15 cellular contexts compared by ENCODE assay signal in the genomic region with DNA sequence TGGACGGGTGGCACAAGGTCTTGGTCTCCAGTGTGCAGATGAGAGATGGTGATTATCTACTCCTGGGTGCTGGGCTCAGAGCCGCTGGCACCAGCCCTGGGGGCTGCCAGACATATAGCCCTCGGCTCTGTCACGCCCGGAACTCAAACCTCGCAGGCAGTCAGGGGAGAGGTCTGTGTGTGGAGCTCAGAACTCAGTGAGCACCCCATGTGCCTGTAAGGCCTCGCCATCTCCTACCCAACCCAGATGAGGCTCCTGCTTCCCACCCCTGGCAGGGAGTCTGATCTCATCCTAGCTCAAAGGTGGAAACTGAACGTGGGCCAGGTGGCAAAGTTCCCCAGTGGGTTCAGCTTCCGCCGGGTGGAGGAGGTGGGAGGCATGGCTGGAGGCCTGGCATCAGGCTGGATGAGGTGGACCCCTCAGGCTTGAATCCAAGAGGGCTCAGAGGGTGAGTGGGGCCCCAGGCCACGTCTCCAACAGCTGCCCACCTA. TPM values are rescaled to one million over a fixed set of nuclear protein-coding genes. Genes with fewer than 3 reads are reported as not detected.
"Had no signal": no experiment of that assay in that cellular context is flagged by ENCODE, and none has a peak within 500 bp of the region (broad histone marks: within the 10 kb centered on the region; RNA-seq: fewer than 3 reads in every experiment).

No MANE protein-coding gene starts in this region.

- H3K27ac ChIP-seq: esophagus squamous epithelium had no signal

- H3K36me3 ChIP-seq: esophagus squamous epithelium had no signal

- H3K27ac Mint-ChIP-seq: activated CD8-positive, alpha-beta memory T cell treated with anti-CD3 and anti-CD28 coated beads, Interleukin-2, amount 10 ng/mL, durations not matched to agents 7 days and 5 days; activated naive CD4-positive, alpha-beta T cell treated with anti-CD3 and anti-CD28 coated beads, Interleukin-2, amount 50 U/mL, for 24 hours; activated T-cell treated with anti-CD3 and anti-CD28 coated beads, Interleukin-2, amount 50 U/mL, for 24 hours; stimulated activated naive B cell treated with anti-CD40 and anti-IgM and Interleukin-4, amounts not matched to agents 10 μg/mL and 1 μg/mL and 100 μg/mL, for 72 hours had no signal

- H3K4me3 Mint-ChIP-seq: activated CD8-positive, alpha-beta memory T cell treated with anti-CD3 and anti-CD28 coated beads, Interleukin-2, amount 10 ng/mL, durations not matched to agents 7 days and 5 days; activated naive CD4-positive, alpha-beta T cell treated with anti-CD3 and anti-CD28 coated beads, Interleukin-2, amount 50 U/mL, for 24 hours; activated T-cell treated with anti-CD3 and anti-CD28 coated beads, Interleukin-2, amount 50 U/mL, for 24 hours; neural crest cell; stimulated activated naive B cell treated with anti-CD40 and anti-IgM and Interleukin-4, amounts not matched to agents 10 μg/mL and 1 μg/mL and 100 μg/mL, for 72 hours had no signal

- ATAC-seq: activated CD8-positive, alpha-beta memory T cell treated with anti-CD3 and anti-CD28 coated beads, Interleukin-2, amount 10 ng/mL, durations not matched to agents 7 days and 5 days; left lobe of liver had no signal

- H3K9me3 Mint-ChIP-seq: activated naive CD4-positive, alpha-beta T cell treated with anti-CD3 and anti-CD28 coated beads, Interleukin-2, amount 50 U/mL, for 24 hours; activated T-cell treated with anti-CD3 and anti-CD28 coated beads, Interleukin-2, amount 50 U/mL, for 24 hours; stimulated activated naive B cell treated with anti-CD40 and anti-IgM and Interleukin-4, amounts not matched to agents 10 μg/mL and 1 μg/mL and 100 μg/mL, for 72 hours had no signal

- H3K36me3 Mint-ChIP-seq: activated CD8-positive, alpha-beta memory T cell treated with anti-CD3 and anti-CD28 coated beads, Interleukin-2, amount 10 ng/mL, durations not matched to agents 7 days and 5 days; activated naive CD4-positive, alpha-beta T cell treated with anti-CD3 and anti-CD28 coated beads, Interleukin-2, amount 50 U/mL, for 24 hours; stimulated activated naive B cell treated with anti-CD40 and anti-IgM and Interleukin-4, amounts not matched to agents 10 μg/mL and 1 μg/mL and 100 μg/mL, for 72 hours had no signal

- DNase-seq: activated CD8-positive, alpha-beta memory T cell treated with anti-CD3 and anti-CD28 coated beads, Interleukin-2, amount 10 ng/mL, durations not matched to agents 7 days and 5 days; activated effector memory CD4-positive, alpha-beta T cell treated with Interleukin-2 at 50 U/mL for 16 hours; activated T-cell treated with anti-CD3 and anti-CD28 coated beads, Interleukin-2, amount 50 U/mL, for 24 hours; amniotic stem cell; esophagus squamous epithelium; foreskin fibroblast; head of caudate nucleus; stimulated activated CD4-positive, alpha-beta T cell treated with anti-CD3 and anti-CD28 coated beads, Interleukin-2, amount 100 ng/mL, for 24 hours; stimulated activated naive B cell treated with anti-CD40 and anti-IgM and Interleukin-4, amounts not matched to agents 10 μg/mL and 1 μg/mL and 100 μg/mL, for 72 hours; T-helper 2 cell had no signal

- H3K9me3 ChIP-seq: esophagus squamous epithelium had no signal

RNA-seq across cellular contexts. Expression of gene NPTX1, which starts 22.6 kb away (rescaled TPM):
- total RNA-seq: right cardiac atrium, subcutaneous adipose tissue had no signal
